In the genomic region with DNA sequence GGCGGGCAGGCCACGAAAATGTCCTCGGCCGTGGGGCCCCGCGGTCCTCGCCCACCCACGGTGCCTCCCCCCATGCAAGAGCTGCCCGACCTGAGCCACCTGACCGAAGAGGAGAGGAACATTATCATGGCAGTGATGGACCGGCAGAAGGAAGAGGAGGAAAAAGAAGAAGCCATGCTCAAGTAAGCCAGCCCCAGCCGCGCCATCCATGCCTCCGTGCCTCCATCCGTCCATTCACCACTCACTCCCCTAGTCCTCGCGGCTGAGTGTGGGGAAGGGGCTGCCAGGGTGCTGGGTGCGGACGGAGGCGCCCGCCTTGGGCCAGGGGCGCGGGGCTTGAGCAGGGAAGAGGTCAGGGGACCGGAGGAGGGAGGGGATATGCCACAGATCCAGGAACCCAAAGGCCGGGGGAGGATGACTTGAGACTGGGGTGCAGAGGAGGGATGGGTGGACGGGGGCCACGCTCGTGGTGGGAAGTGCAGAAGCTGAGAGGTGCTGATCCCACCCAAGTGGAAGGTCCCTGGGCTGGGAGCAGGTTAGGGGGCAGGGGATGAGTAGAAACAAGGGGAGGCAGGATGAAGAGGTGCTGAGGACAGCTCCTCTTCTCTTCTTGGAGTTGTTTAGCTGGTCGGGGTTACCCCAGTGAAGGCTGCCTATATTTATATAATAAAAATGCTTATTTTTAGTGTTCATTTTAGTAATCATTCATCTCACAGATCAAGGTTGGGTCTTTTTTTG, we compare ENCODE assay signal across 8 cellular contexts. TPM values are rescaled to one million over a fixed set of nuclear protein-coding genes. Genes with fewer than 3 reads are reported as not detected.
DNase-seq lines count a peak whose midpoint lies in the region; ATAC-seq and TF ChIP-seq lines count a peak whose summit lies in the region.

No MANE protein-coding gene starts in this region.

- intact Hi-C loops in PC-9 (cut with micrococcal nuclease; ENCODE audit: unreplicated experiment): no loop called here

- CTCF ChIA-PET in PC-9 (lab: Charles Lee): no interaction called here

- POLR2A ChIA-PET in naive thymus-derived CD8-positive, alpha-beta T cell (lab: Charles Lee): no interaction called here
- POLR2A ChIA-PET in PC-9 (lab: Charles Lee; ENCODE audit: unreplicated experiment): no interaction called here

- H3K27me3 Mint-ChIP-seq in glutamatergic neuron (ENCODE audit: unreplicated experiment) (peaks cover 6% of the 10 kb centered on the region), T-helper 17 cell (peaks cover 40% of the 10 kb centered on the region)
- H3K27me3 Mint-ChIP-seq in stimulated activated memory B cell treated with anti-CD40 and anti-IgM and Interleukin-4, amounts not matched to agents 10 μg/mL and 1 μg/mL and 100 μg/mL, for 72 hours: peaks cover 47% of the 10 kb centered on the region
- peaks cover 35 to 74% (median 41%) of the 10 kb centered on the region in 5 donors for H3K27me3 Mint-ChIP-seq in naive thymus-derived CD8-positive, alpha-beta T cell

- ATAC-seq in GM18907 (IDR thresholded peaks at IDR 0.05; ENCODE audit: unreplicated experiment): peak; percentile 26
- ATAC-seq in stimulated activated memory B cell treated with anti-CD40 and anti-IgM and Interleukin-4, amounts not matched to agents 10 μg/mL and 1 μg/mL and 100 μg/mL, for 72 hours: peak; percentile 6
- ATAC-seq in naive thymus-derived CD8-positive, alpha-beta T cell: no peak
- ATAC-seq in T-helper 17 cell: no peak

- H3K27me3 ChIP-seq in Karpas-422 (ENCODE audit: low read length) (no peaks in the 10 kb centered on the region), PC-9 (ENCODE audit: insufficient read depth, low read depth) (no peaks in the 10 kb centered on the region)

- H4K20me1 ChIP-seq in Karpas-422 (ENCODE audit: insufficient read depth, low read depth, low read length) (no peaks in the 10 kb centered on the region), PC-9 (ENCODE audit: insufficient read depth) (no peaks in the 10 kb centered on the region)

- H2AFZ ChIP-seq in Karpas-422 (ENCODE audit: low read length) (no peak overlapping the region), PC-9 (no peak overlapping the region)

- H3K36me3 Mint-ChIP-seq in glutamatergic neuron (ENCODE audit: unreplicated experiment) (no peaks in the 10 kb centered on the region), T-helper 17 cell (ENCODE audit: low read depth) (peaks cover 4% of the 10 kb centered on the region)
- H3K36me3 Mint-ChIP-seq in stimulated activated memory B cell treated with anti-CD40 and anti-IgM and Interleukin-4, amounts not matched to agents 10 μg/mL and 1 μg/mL and 100 μg/mL, for 72 hours: no peaks in the 10 kb centered on the region
- peaks cover 0 to 8% (median 2%) of the 10 kb centered on the region in 3 donors for H3K36me3 Mint-ChIP-seq in naive thymus-derived CD8-positive, alpha-beta T cell

- H3K9me2 ChIP-seq in Karpas-422 (replicated peaks; ENCODE audit: insufficient read depth, low read length) (no peaks in the 10 kb centered on the region), PC-9 (ENCODE audit: insufficient read depth) (no peaks in the 10 kb centered on the region)

- H3K4me3 Mint-ChIP-seq in glutamatergic neuron (ENCODE audit: unreplicated experiment) (peak overlapping the region; percentile 97), T-helper 17 cell (no peak overlapping the region)
- H3K4me3 Mint-ChIP-seq in stimulated activated memory B cell treated with anti-CD40 and anti-IgM and Interleukin-4, amounts not matched to agents 10 μg/mL and 1 μg/mL and 100 μg/mL, for 72 hours: no peak overlapping the region
- peak overlapping the region in 3 of 10 donors; percentile 19 to 54 (median 31) for H3K4me3 Mint-ChIP-seq in naive thymus-derived CD8-positive, alpha-beta T cell

- no peak overlapping the region for H3K9ac ChIP-seq in Karpas-422 (ENCODE audit: low read length)

- no peaks in the 10 kb centered on the region for H3K4me1 ChIP-seq in Karpas-422 (ENCODE audit: low read length)
- H3K4me1 ChIP-seq in PC-9 (replicated peaks; ENCODE audit: insufficient read depth): no peaks in the 10 kb centered on the region

- no peaks in the 10 kb centered on the region for H3F3A ChIP-seq in PC-9 (ENCODE audit: insufficient read depth, low read depth)

- no TSS peak for BruUV-seq in PC-9 (replicated peaks; lab: Mats Ljungman, UMichigan)

- H3K4me3 ChIP-seq in Karpas-422 (ENCODE audit: low read length): peak overlapping the region; percentile 45; the same call in 1 of the 2 replicates
- no peak overlapping the region for H3K4me3 ChIP-seq in PC-9

- peaks cover 5% of the 10 kb centered on the region for H3K9me3 Mint-ChIP-seq in glutamatergic neuron (ENCODE audit: unreplicated experiment)
- no peaks in the 10 kb centered on the region for H3K9me3 Mint-ChIP-seq in stimulated activated memory B cell treated with anti-CD40 and anti-IgM and Interleukin-4, amounts not matched to agents 10 μg/mL and 1 μg/mL and 100 μg/mL, for 72 hours
- H3K9me3 Mint-ChIP-seq in naive thymus-derived CD8-positive, alpha-beta T cell: peaks cover 0 to 17% (median 0%) of the 10 kb centered on the region in 9 donors

- H3K9me3 ChIP-seq in Karpas-422 (ENCODE audit: low read length) (no peaks in the 10 kb centered on the region), PC-9 (ENCODE audit: insufficient read depth, low read depth) (no peaks in the 10 kb centered on the region), T-helper 17 cell (ENCODE audit: control insufficient read depth, low read length, poor library complexity, severe bottlenecking) (no peaks in the 10 kb centered on the region)

- H3K4me1 Mint-ChIP-seq in glutamatergic neuron (ENCODE audit: low read depth, unreplicated experiment): peaks cover 11% of the 10 kb centered on the region
- peaks cover 6% of the 10 kb centered on the region for H3K4me1 Mint-ChIP-seq in stimulated activated memory B cell treated with anti-CD40 and anti-IgM and Interleukin-4, amounts not matched to agents 10 μg/mL and 1 μg/mL and 100 μg/mL, for 72 hours
- peaks cover 0 to 14% (median 3%) of the 10 kb centered on the region in 4 donors for H3K4me1 Mint-ChIP-seq in naive thymus-derived CD8-positive, alpha-beta T cell
- peaks cover 2% of the 10 kb centered on the region for H3K4me1 Mint-ChIP-seq in T-helper 17 cell

- H3K79me2 ChIP-seq in Karpas-422 (ENCODE audit: low read length): no peaks in the 10 kb centered on the region
- H3K79me2 ChIP-seq in PC-9 (ENCODE audit: low read depth): no peaks in the 10 kb centered on the region

- no peak overlapping the region for H3K27ac ChIP-seq in Karpas-422 (ENCODE audit: low read length)
- H3K27ac ChIP-seq in PC-9: no peak overlapping the region

- H3K4me2 ChIP-seq in Karpas-422 (ENCODE audit: low read depth, low read length, poor library complexity, severe bottlenecking): peak overlapping the region; percentile 45
- no peak overlapping the region for H3K4me2 ChIP-seq in PC-9

- DNase-seq in Karpas-422 (no peak), glutamatergic neuron (no peak), PC-9 (no peak), NCI-H1048 (lab: John Stamatoyannopoulos, UW) (no peak), T-helper 17 cell (no peak)
- no peak for DNase-seq in naive thymus-derived CD8-positive, alpha-beta T cell

- TF ChIP-seq CTCF in glutamatergic neuron (IDR thresholded peaks at IDR 0.05; ENCODE audit: partially characterized antibody, unreplicated experiment) (peak; percentile 3), PC-9 (conservative IDR thresholded peaks at IDR 0.05) (no peak)

- no peaks in the 10 kb centered on the region for H3K36me3 ChIP-seq in Karpas-422 (ENCODE audit: insufficient read depth, low read length)
- no peaks in the 10 kb centered on the region for H3K36me3 ChIP-seq in PC-9 (ENCODE audit: low read depth)

- H3K27ac Mint-ChIP-seq in glutamatergic neuron (ENCODE audit: unreplicated experiment): peak overlapping the region; percentile 89
- H3K27ac Mint-ChIP-seq in stimulated activated memory B cell treated with anti-CD40 and anti-IgM and Interleukin-4, amounts not matched to agents 10 μg/mL and 1 μg/mL and 100 μg/mL, for 72 hours: no peak overlapping the region
- H3K27ac Mint-ChIP-seq in naive thymus-derived CD8-positive, alpha-beta T cell: no peak overlapping the region
- H3K27ac Mint-ChIP-seq in T-helper 17 cell: no peak overlapping the region

RNA-seq across cellular contexts. Expression of gene RIMS1, which starts 0.8 kb away (rescaled TPM):
- total RNA-seq in Karpas-422 (2014; rRNA removed; shearing (Covaris generic); ENCODE audit: low replicate concordance): 0.04 TPM in 1 of 2 replicates, not detected in the other
- total RNA-seq in glutamatergic neuron (ENCODE audit: unreplicated experiment) (12.3 TPM), PC-9 (2021) (0.10 TPM in 1 of 2 replicates, not detected in the other), T-helper 17 cell (not detected)
- not detected for total RNA-seq in naive thymus-derived CD8-positive, alpha-beta T cell
- polyA plus RNA-seq in naive thymus-derived CD8-positive, alpha-beta T cell: not detected

Comparison
In these comparisons a context has a peak if more than half of its experiments do, and no peak if none do; other contexts are left out.
1. ATAC-seq: peak in GM18907 (single experiment) and stimulated activated memory B cell treated with anti-CD40 and anti-IgM and Interleukin-4, amounts not matched to agents 10 μg/mL and 1 μg/mL and 100 μg/mL, for 72 hours (single experiment); none in naive thymus-derived CD8-positive, alpha-beta T cell (0 of 2) and T-helper 17 cell (single experiment).
2. RNA of gene RIMS1, which starts 0.8 kb away (total RNA-seq): 12.3 TPM in glutamatergic neuron (single experiment); 0.04 TPM in Karpas-422, not detected in naive thymus-derived CD8-positive, alpha-beta T cell, 0.10 TPM in PC-9 and not detected in T-helper 17 cell; every median in the first group is over 10 times any median in the second.